In the genomic region with DNA sequence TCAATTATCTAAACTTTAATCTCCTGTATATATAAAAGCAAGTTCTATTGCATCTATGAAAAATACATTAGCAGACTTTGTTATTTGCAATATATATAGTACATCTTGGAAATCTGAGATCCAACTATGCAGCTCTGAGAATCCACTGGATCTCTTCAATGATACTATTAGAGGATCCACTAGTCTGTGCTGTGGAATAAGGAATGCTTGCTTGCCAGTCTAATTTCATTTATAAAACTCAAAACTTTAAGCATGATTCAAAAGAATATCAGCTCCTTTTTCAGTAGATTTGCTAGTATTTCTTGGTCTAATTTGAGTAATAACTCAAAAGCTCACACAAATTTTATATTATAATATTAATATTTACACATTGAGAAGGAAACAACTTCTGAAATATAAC, we compare ENCODE assay signal across 2 cellular contexts.
A peak's percentile ranks its signal among the peaks of the same experiment; 100 is the strongest.
TF ChIP-seq lines count a peak whose summit lies in the region.

No MANE protein-coding gene starts in this region.

TF ChIP-seq in SK-N-SH, 30 proteins besides CTCF, POLR2A, EP300 and RAD21 (continued from another document):
- TF ChIP-seq, protein P1, sequence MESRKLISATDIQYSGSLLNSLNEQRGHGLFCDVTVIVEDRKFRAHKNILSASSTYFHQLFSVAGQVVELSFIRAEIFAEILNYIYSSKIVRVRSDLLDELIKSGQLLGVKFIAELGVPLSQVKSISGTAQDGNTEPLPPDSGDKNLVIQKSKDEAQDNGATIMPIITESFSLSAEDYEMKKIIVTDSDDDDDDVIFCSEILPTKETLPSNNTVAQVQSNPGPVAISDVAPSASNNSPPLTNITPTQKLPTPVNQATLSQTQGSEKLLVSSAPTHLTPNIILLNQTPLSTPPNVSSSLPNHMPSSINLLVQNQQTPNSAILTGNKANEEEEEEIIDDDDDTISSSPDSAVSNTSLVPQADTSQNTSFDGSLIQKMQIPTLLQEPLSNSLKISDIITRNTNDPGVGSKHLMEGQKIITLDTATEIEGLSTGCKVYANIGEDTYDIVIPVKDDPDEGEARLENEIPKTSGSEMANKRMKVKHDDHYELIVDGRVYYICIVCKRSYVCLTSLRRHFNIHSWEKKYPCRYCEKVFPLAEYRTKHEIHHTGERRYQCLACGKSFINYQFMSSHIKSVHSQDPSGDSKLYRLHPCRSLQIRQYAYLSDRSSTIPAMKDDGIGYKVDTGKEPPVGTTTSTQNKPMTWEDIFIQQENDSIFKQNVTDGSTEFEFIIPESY (IDR thresholded peaks at IDR 0.05; ENCODE audit: borderline replicate concordance, low read depth) = no peak
- no peak for TF ChIP-seq ELF1 (IDR thresholded peaks at IDR 0.05)
- TF ChIP-seq TEAD4 (IDR thresholded peaks at IDR 0.05; ENCODE audit: borderline replicate concordance, insufficient read depth) = no peak
- TF ChIP-seq, protein P2, sequence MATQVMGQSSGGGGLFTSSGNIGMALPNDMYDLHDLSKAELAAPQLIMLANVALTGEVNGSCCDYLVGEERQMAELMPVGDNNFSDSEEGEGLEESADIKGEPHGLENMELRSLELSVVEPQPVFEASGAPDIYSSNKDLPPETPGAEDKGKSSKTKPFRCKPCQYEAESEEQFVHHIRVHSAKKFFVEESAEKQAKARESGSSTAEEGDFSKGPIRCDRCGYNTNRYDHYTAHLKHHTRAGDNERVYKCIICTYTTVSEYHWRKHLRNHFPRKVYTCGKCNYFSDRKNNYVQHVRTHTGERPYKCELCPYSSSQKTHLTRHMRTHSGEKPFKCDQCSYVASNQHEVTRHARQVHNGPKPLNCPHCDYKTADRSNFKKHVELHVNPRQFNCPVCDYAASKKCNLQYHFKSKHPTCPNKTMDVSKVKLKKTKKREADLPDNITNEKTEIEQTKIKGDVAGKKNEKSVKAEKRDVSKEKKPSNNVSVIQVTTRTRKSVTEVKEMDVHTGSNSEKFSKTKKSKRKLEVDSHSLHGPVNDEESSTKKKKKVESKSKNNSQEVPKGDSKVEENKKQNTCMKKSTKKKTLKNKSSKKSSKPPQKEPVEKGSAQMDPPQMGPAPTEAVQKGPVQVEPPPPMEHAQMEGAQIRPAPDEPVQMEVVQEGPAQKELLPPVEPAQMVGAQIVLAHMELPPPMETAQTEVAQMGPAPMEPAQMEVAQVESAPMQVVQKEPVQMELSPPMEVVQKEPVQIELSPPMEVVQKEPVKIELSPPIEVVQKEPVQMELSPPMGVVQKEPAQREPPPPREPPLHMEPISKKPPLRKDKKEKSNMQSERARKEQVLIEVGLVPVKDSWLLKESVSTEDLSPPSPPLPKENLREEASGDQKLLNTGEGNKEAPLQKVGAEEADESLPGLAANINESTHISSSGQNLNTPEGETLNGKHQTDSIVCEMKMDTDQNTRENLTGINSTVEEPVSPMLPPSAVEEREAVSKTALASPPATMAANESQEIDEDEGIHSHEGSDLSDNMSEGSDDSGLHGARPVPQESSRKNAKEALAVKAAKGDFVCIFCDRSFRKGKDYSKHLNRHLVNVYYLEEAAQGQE (IDR thresholded peaks at IDR 0.05; ENCODE audit: low read depth, low read length) = no peak
- 0 out of 2 replicates have a peak, but pooled peaks have one; percentile 9 for TF ChIP-seq SMC3 (IDR thresholded peaks at IDR 0.05; ENCODE audit: low read depth, low read length)
TF ChIP-seq in SK-N-SH: peak in this region for 1.

TF ChIP-seq in SK-N-SH treated with all-trans-retinoic acid at 6 μM for 48 hours, 23 proteins besides CTCF, POLR2A, EP300 and RAD21 (continued from another document):
- TF ChIP-seq, protein P3, sequence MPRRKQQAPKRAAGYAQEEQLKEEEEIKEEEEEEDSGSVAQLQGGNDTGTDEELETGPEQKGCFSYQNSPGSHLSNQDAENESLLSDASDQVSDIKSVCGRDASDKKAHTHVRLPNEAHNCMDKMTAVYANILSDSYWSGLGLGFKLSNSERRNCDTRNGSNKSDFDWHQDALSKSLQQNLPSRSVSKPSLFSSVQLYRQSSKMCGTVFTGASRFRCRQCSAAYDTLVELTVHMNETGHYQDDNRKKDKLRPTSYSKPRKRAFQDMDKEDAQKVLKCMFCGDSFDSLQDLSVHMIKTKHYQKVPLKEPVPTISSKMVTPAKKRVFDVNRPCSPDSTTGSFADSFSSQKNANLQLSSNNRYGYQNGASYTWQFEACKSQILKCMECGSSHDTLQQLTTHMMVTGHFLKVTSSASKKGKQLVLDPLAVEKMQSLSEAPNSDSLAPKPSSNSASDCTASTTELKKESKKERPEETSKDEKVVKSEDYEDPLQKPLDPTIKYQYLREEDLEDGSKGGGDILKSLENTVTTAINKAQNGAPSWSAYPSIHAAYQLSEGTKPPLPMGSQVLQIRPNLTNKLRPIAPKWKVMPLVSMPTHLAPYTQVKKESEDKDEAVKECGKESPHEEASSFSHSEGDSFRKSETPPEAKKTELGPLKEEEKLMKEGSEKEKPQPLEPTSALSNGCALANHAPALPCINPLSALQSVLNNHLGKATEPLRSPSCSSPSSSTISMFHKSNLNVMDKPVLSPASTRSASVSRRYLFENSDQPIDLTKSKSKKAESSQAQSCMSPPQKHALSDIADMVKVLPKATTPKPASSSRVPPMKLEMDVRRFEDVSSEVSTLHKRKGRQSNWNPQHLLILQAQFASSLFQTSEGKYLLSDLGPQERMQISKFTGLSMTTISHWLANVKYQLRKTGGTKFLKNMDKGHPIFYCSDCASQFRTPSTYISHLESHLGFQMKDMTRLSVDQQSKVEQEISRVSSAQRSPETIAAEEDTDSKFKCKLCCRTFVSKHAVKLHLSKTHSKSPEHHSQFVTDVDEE (CRISPR knock-in tag; IDR thresholded peaks at IDR 0.05) = no peak
- no peak for TF ChIP-seq PPARA (CRISPR knock-in tag; IDR thresholded peaks at IDR 0.05; ENCODE audit: borderline replicate concordance)
- TF ChIP-seq ZFP30 (CRISPR knock-in tag; IDR thresholded peaks at IDR 0.05) = no peak
- TF ChIP-seq, protein P4, sequence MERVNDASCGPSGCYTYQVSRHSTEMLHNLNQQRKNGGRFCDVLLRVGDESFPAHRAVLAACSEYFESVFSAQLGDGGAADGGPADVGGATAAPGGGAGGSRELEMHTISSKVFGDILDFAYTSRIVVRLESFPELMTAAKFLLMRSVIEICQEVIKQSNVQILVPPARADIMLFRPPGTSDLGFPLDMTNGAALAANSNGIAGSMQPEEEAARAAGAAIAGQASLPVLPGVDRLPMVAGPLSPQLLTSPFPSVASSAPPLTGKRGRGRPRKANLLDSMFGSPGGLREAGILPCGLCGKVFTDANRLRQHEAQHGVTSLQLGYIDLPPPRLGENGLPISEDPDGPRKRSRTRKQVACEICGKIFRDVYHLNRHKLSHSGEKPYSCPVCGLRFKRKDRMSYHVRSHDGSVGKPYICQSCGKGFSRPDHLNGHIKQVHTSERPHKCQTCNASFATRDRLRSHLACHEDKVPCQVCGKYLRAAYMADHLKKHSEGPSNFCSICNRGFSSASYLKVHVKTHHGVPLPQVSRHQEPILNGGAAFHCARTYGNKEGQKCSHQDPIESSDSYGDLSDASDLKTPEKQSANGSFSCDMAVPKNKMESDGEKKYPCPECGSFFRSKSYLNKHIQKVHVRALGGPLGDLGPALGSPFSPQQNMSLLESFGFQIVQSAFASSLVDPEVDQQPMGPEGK (CRISPR knock-in tag; IDR thresholded peaks at IDR 0.05; ENCODE audit: borderline replicate concordance) = no peak
- TF ChIP-seq ZNF8 (CRISPR knock-in tag; IDR thresholded peaks at IDR 0.05) = no peak
- TF ChIP-seq, protein P5, sequence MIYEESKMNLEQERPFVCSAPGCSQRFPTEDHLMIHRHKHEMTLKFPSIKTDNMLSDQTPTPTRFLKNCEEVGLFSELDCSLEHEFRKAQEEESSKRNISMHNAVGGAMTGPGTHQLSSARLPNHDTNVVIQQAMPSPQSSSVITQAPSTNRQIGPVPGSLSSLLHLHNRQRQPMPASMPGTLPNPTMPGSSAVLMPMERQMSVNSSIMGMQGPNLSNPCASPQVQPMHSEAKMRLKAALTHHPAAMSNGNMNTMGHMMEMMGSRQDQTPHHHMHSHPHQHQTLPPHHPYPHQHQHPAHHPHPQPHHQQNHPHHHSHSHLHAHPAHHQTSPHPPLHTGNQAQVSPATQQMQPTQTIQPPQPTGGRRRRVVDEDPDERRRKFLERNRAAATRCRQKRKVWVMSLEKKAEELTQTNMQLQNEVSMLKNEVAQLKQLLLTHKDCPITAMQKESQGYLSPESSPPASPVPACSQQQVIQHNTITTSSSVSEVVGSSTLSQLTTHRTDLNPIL (CRISPR knock-in tag; IDR thresholded peaks at IDR 0.05; ENCODE audit: low read depth) = no peak
- no peak for TF ChIP-seq BACH2 (CRISPR knock-in tag; IDR thresholded peaks at IDR 0.05; ENCODE audit: borderline replicate concordance)
- no peak for TF ChIP-seq ISL1 (CRISPR knock-in tag; IDR thresholded peaks at IDR 0.05)
- TF ChIP-seq ZNF70 (CRISPR knock-in tag; IDR thresholded peaks at IDR 0.05) = no peak
- TF ChIP-seq ARNTL (CRISPR knock-in tag; IDR thresholded peaks at IDR 0.05; ENCODE audit: borderline replicate concordance, low read depth) = no peak
- TF ChIP-seq TOX (CRISPR knock-in tag; IDR thresholded peaks at IDR 0.05; ENCODE audit: borderline replicate concordance) = no peak
- no peak for TF ChIP-seq CSDC2 (CRISPR knock-in tag; IDR thresholded peaks at IDR 0.05)
- TF ChIP-seq OSR1 (CRISPR knock-in tag; IDR thresholded peaks at IDR 0.05) = no peak
- TF ChIP-seq ZNF565 (CRISPR knock-in tag; conservative IDR thresholded peaks at IDR 0.05; ENCODE audit: low read depth) = no peak
- TF ChIP-seq, protein P6, sequence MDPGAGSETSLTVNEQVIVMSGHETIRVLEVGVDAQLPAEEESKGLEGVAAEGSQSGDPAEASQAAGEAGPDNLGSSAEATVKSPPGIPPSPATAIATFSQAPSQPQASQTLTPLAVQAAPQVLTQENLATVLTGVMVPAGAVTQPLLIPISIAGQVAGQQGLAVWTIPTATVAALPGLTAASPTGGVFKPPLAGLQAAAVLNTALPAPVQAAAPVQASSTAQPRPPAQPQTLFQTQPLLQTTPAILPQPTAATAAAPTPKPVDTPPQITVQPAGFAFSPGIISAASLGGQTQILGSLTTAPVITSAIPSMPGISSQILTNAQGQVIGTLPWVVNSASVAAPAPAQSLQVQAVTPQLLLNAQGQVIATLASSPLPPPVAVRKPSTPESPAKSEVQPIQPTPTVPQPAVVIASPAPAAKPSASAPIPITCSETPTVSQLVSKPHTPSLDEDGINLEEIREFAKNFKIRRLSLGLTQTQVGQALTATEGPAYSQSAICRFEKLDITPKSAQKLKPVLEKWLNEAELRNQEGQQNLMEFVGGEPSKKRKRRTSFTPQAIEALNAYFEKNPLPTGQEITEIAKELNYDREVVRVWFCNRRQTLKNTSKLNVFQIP (CRISPR knock-in tag; IDR thresholded peaks at IDR 0.05; ENCODE audit: borderline replicate concordance, low read depth) = no peak
